ENCODE assay signal across 1 cellular context in genomic region chr1:218459878-218460277, GRCh38.
A peak's percentile ranks its signal among the peaks of the same experiment; 100 is the strongest.
TF ChIP-seq lines count a peak whose summit lies in the region.

No MANE protein-coding gene starts in this region.

TF ChIP-seq in GM23338, 12 proteins besides CTCF, POLR2A, EP300 and RAD21 (continued from another document):
- TF ChIP-seq, protein P1, sequence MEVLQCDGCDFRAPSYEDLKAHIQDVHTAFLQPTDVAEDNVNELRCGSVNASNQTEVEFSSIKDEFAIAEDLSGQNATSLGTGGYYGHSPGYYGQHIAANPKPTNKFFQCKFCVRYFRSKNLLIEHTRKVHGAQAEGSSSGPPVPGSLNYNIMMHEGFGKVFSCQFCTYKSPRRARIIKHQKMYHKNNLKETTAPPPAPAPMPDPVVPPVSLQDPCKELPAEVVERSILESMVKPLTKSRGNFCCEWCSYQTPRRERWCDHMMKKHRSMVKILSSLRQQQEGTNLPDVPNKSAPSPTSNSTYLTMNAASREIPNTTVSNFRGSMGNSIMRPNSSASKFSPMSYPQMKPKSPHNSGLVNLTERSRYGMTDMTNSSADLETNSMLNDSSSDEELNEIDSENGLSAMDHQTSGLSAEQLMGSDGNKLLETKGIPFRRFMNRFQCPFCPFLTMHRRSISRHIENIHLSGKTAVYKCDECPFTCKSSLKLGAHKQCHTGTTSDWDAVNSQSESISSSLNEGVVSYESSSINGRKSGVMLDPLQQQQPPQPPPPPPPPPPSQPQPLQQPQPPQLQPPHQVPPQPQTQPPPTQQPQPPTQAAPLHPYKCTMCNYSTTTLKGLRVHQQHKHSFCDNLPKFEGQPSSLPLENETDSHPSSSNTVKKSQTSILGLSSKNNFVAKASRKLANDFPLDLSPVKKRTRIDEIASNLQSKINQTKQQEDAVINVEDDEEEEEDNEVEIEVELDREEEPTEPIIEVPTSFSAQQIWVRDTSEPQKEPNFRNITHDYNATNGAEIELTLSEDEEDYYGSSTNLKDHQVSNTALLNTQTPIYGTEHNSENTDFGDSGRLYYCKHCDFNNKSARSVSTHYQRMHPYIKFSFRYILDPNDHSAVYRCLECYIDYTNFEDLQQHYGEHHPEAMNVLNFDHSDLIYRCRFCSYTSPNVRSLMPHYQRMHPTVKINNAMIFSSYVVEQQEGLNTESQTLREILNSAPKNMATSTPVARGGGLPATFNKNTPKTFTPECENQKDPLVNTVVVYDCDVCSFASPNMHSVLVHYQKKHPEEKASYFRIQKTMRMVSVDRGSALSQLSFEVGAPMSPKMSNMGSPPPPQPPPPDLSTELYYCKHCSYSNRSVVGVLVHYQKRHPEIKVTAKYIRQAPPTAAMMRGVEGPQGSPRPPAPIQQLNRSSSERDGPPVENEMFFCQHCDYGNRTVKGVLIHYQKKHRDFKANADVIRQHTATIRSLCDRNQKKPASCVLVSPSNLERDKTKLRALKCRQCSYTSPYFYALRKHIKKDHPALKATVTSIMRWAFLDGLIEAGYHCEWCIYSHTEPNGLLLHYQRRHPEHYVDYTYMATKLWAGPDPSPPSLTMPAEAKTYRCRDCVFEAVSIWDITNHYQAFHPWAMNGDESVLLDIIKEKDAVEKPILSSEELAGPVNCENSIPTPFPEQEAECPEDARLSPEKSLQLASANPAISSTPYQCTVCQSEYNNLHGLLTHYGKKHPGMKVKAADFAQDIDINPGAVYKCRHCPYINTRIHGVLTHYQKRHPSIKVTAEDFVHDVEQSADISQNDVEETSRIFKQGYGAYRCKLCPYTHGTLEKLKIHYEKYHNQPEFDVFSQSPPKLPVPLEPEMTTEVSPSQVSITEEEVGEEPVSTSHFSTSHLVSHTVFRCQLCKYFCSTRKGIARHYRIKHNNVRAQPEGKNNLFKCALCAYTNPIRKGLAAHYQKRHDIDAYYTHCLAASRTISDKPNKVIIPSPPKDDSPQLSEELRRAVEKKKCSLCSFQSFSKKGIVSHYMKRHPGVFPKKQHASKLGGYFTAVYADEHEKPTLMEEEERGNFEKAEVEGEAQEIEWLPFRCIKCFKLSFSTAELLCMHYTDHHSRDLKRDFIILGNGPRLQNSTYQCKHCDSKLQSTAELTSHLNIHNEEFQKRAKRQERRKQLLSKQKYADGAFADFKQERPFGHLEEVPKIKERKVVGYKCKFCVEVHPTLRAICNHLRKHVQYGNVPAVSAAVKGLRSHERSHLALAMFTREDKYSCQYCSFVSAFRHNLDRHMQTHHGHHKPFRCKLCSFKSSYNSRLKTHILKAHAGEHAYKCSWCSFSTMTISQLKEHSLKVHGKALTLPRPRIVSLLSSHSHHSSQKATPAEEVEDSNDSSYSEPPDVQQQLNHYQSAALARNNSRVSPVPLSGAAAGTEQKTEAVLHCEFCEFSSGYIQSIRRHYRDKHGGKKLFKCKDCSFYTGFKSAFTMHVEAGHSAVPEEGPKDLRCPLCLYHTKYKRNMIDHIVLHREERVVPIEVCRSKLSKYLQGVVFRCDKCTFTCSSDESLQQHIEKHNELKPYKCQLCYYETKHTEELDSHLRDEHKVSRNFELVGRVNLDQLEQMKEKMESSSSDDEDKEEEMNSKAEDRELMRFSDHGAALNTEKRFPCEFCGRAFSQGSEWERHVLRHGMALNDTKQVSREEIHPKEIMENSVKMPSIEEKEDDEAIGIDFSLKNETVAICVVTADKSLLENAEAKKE (CRISPR knock-in tag; IDR thresholded peaks at IDR 0.05), result 0 out of 2 replicates have a peak, but pooled peaks have one; percentile 14
TF ChIP-seq in GM23338: peak in this region for 2.
